In the genomic region with DNA sequence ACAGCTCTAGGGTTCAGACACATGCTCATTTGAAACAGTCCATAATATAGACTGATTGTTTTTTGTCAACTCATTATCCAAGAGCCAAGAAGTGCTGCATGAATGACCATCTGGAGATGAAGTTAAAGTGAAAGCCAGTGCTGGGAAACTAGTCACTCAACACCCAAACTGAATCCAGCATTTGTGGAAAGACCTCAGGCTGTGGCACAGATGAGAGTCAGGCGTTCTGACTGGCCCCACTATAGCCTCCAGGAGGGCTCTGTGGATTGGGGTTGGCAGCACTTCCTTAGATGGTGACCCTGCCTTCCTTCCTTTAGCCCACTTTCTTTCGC, we compare ENCODE assay signal across 11 cellular contexts. TPM values are rescaled to one million over a fixed set of nuclear protein-coding genes. Genes with fewer than 3 reads are reported as not detected.
DNase-seq lines count a peak whose midpoint lies in the region; ATAC-seq and TF ChIP-seq lines count a peak whose summit lies in the region.
"Had no signal": no experiment of that assay in that cellular context is flagged by ENCODE, and none has a peak within 500 bp of the region (broad histone marks: within the 10 kb centered on the region; RNA-seq: fewer than 3 reads in every experiment).

No MANE protein-coding gene starts in this region.

- TF ChIP-seq EP300 in neural cell (conservative IDR thresholded peaks at IDR 0.05; ENCODE audit: poor library complexity, severe bottlenecking) (no peak), tibial nerve (IDR thresholded peaks at IDR 0.05) (no peak)

- no peaks in the 10 kb centered on the region for H3K9me2 ChIP-seq in neural cell (ENCODE audit: insufficient read depth, low read length)

- H3K4me3 Mint-ChIP-seq in CD4-positive, alpha-beta T cell = peak overlapping the region; percentile 89

- peak overlapping the region; percentile 97 for H3K4me2 ChIP-seq in fibroblast of lung (ENCODE audit: extremely low read depth, insufficient read depth, low read length)
- H3K4me2 ChIP-seq in neural cell (ENCODE audit: low read length) = peak overlapping the region; percentile 79
- H3K4me2 ChIP-seq: KMS-11 had no signal

- H3K79me2 ChIP-seq in fibroblast of lung (ENCODE audit: control insufficient read depth, insufficient read depth, low read length) (peaks cover 4% of the 10 kb centered on the region), neural cell (replicated peaks; ENCODE audit: insufficient read depth, low read length) (peaks cover 57% of the 10 kb centered on the region)

- H3K9me3 ChIP-seq in CD4-positive, alpha-beta T cell (ENCODE audit: control insufficient read depth, low read length) = no peaks in the 10 kb centered on the region
- H3K9me3 ChIP-seq in fibroblast of lung (ENCODE audit: control insufficient read depth, insufficient read depth, low read depth, low read length) = no peaks in the 10 kb centered on the region
- no peaks in the 10 kb centered on the region for H3K9me3 ChIP-seq in neural cell (ENCODE audit: low read length)
- H3K9me3 ChIP-seq in tibial nerve = no peaks in the 10 kb centered on the region

- peaks cover 43% of the 10 kb centered on the region for H3K27me3 ChIP-seq in CD4-positive, alpha-beta T cell (ENCODE audit: control insufficient read depth, insufficient read depth, low read length)
- H3K27me3 ChIP-seq in fibroblast of lung (ENCODE audit: control insufficient read depth, insufficient read depth, low read length) (no peaks in the 10 kb centered on the region), neural cell (ENCODE audit: insufficient read depth, low read depth, low read length) (no peaks in the 10 kb centered on the region), tibial nerve (peaks cover 0 to 5% of the 10 kb centered on the region in 2 donors)

- POLR2A ChIA-PET in CD4-positive, alpha-beta T cell (lab: Charles Lee) = no interaction called here

- intact Hi-C loops in CD4-positive, alpha-beta T cell (cut with DNase I, micrococcal nuclease) = no loop called here

- H3K4me3 ChIP-seq in fibroblast of lung (replicated peaks in 1 of 4; ENCODE audit: control extremely low read depth in 1 of 4, insufficient read depth in 1 of 4, low read depth in 3 of 4, low read length in 4 of 4) = peak overlapping the region; percentile 79 to 88 (median 83)
- H3K4me3 ChIP-seq in neural cell (ENCODE audit: low read length) = peak overlapping the region; percentile 90
- no peak overlapping the region for H3K4me3 ChIP-seq in tibial nerve

- TF ChIP-seq POLR2A in tibial nerve (IDR thresholded peaks at IDR 0.05) = no peak

- 68 to 74% methylated on average over 2 of the region's 2 CpGs for WGBS in tibial nerve, 2 donors

- no peaks in the 10 kb centered on the region for H4K20me1 ChIP-seq in fibroblast of lung (ENCODE audit: control insufficient read depth, extremely low read depth, insufficient read depth, low read length)
- no peaks in the 10 kb centered on the region for H4K20me1 ChIP-seq in neural cell (ENCODE audit: insufficient read depth)

- TF ChIP-seq CTCF in CD4-positive, alpha-beta T cell (IDR thresholded peaks at IDR 0.05) = no peak
- TF ChIP-seq CTCF in fibroblast of lung (conservative IDR thresholded peaks at IDR 0.05 in 1 of 2, IDR thresholded peaks at IDR 0.05 in 1 of 2; ENCODE audit: low read depth in 1 of 2, low read length in 2 of 2) (no peak), neural cell (IDR thresholded peaks at IDR 0.05; ENCODE audit: poor library complexity, severe bottlenecking) (no peak), tibial nerve (IDR thresholded peaks at IDR 0.05) (no peak)

- peaks cover 66% of the 10 kb centered on the region for H3K27me3 Mint-ChIP-seq in CD4-positive, alpha-beta T cell

- no peak for DNase-seq in CD4-positive, alpha-beta T cell
- peak; percentile 25 for DNase-seq in OCI-M1 (lab: John Stamatoyannopoulos, UW)
- peak in 1 of 2 donors; percentile 11 for DNase-seq in fibroblast of lung (ENCODE audit: low read depth in 2 of 2)
- DNase-seq in stimulated activated CD4-positive, alpha-beta T cell treated with anti-CD3 and anti-CD28 coated beads, Interleukin-4, amount 100 ng/mL, for 1 hour = no peak
- DNase-seq in mucosa of gallbladder (ENCODE audit: low spot score) = no peak
- DNase-seq in tibial nerve (ENCODE audit: low spot score in 2 of 2) = no peak
- DNase-seq: DMS79 treated with DMSO at 0.1 percent for 48 hours had no signal

- H2AFZ ChIP-seq in fibroblast of lung (ENCODE audit: low read length) (no peak overlapping the region), neural cell (ENCODE audit: low read depth, low read length) (no peak overlapping the region)

- H3K9me3 Mint-ChIP-seq in CD4-positive, alpha-beta T cell = no peaks in the 10 kb centered on the region
- H3K9me3 Mint-ChIP-seq: activated naive CD4-positive, alpha-beta T cell treated with anti-CD3 and anti-CD28 coated beads, Interleukin-2, amount 50 U/mL, for 72 hours had no signal

- ATAC-seq in CD4-positive, alpha-beta T cell (ENCODE audit: poor library complexity) = no peak
- ATAC-seq in HG02870 (IDR thresholded peaks at IDR 0.05; ENCODE audit: unreplicated experiment) = no peak

- H3K4me1 ChIP-seq in fibroblast of lung (ENCODE audit: control insufficient read depth, extremely low read depth, insufficient read depth, low read length) (peaks cover 4% of the 10 kb centered on the region), tibial nerve (peaks cover 0 to 19% (median 9%) of the 10 kb centered on the region in 4 donors)

- no peak for TF ChIP-seq RAD21 in neural cell (conservative IDR thresholded peaks at IDR 0.05)

- no peaks in the 10 kb centered on the region for H3K36me3 ChIP-seq in fibroblast of lung (ENCODE audit: control insufficient read depth, insufficient read depth, low read length)
- H3K36me3 ChIP-seq in neural cell (ENCODE audit: insufficient read depth, low read length) = peaks cover 5% of the 10 kb centered on the region
- peaks cover 0 to 8% (median 0%) of the 10 kb centered on the region in 3 donors for H3K36me3 ChIP-seq in tibial nerve

- CTCF ChIA-PET in CD4-positive, alpha-beta T cell (lab: Charles Lee) = interaction anchor here (1.8 kb wide), 1 partner anchor 8 kb away, joined by 3 read pairs; no protein-coding TSS in a partner anchor

- H3K9ac ChIP-seq in fibroblast of lung (ENCODE audit: insufficient read depth, low read length) (no peak overlapping the region), neural cell (ENCODE audit: low read length) (peak overlapping the region; percentile 99)
- H3K9ac ChIP-seq: KMS-11 had no signal

- peaks cover 27% of the 10 kb centered on the region for H3K4me1 Mint-ChIP-seq in CD4-positive, alpha-beta T cell (ENCODE audit: low read depth)

- peaks cover 3% of the 10 kb centered on the region for H3F3A ChIP-seq in neural cell (ENCODE audit: insufficient read depth, low read length, poor library complexity, severe bottlenecking)

- no peak overlapping the region for H3K27ac Mint-ChIP-seq in CD4-positive, alpha-beta T cell
- H3K27ac Mint-ChIP-seq: activated naive CD4-positive, alpha-beta T cell treated with anti-CD3 and anti-CD28 coated beads, Interleukin-2, amount 50 U/mL, for 72 hours had no signal

- no peaks in the 10 kb centered on the region for H3K36me3 Mint-ChIP-seq in CD4-positive, alpha-beta T cell (ENCODE audit: low read depth)

- no peak overlapping the region for H3K27ac ChIP-seq in CD4-positive, alpha-beta T cell (ENCODE audit: low read depth, low read length)
- H3K27ac ChIP-seq in fibroblast of lung (ENCODE audit: insufficient read depth, low read length) = no peak overlapping the region
- H3K27ac ChIP-seq in neural cell (ENCODE audit: low read length) = peak overlapping the region; percentile 95
- H3K27ac ChIP-seq in tibial nerve = no peak overlapping the region
- H3K27ac ChIP-seq: KMS-11 had no signal

TF ChIP-seq in neural cell, 6 proteins besides CTCF, POLR2A, EP300 and RAD21:
- no peak for TF ChIP-seq MXI1 (conservative IDR thresholded peaks at IDR 0.05; ENCODE audit: poor library complexity, severe bottlenecking)
- TF ChIP-seq EZH2 (IDR thresholded peaks at IDR 0.05; ENCODE audit: borderline replicate concordance, insufficient read depth, low read length, poor library complexity, severe bottlenecking) = no peak
- no peak for TF ChIP-seq POLR2AphosphoS5 (IDR thresholded peaks at IDR 0.05)
- TF ChIP-seq SMC3 (conservative IDR thresholded peaks at IDR 0.05; ENCODE audit: poor library complexity) = no peak
- no peak for TF ChIP-seq TAF1 (IDR thresholded peaks at IDR 0.05; ENCODE audit: low read depth)

RNA-seq across cellular contexts. Expression of gene FEZ1, which starts 2.1 kb away (rescaled TPM):
- total RNA-seq in CD4-positive, alpha-beta T cell = not detected
- total RNA-seq in fibroblast of lung (118 and 126 TPM in 2 replicates), mucosa of gallbladder (23.0 TPM), tibial nerve (100 to 1,000 TPM in 1 of 4 donors, 10 to 100 TPM in 3; 73.8 to 109 (median 90.2) TPM)
- polyA plus RNA-seq in fibroblast of lung (83.3 and 108 TPM in 2 replicates), neural cell (502 and 545 TPM in 2 replicates)
- polyA plus RNA-seq in fibroblast of lung (2012) = 61.2 and 87.9 TPM in 2 replicates
- polyA minus RNA-seq in fibroblast of lung (ENCODE audit: low replicate concordance) (29.5 and 39.9 TPM in 2 replicates), neural cell (313 and 330 TPM in 2 replicates)

Comparison
In these comparisons a context has a peak if more than half of its experiments do, and no peak if none do; other contexts are left out.
1. H3K4me3 ChIP-seq: peak in fibroblast of lung (4 of 4) and neural cell (single experiment); none in tibial nerve (0 of 4).
2. RNA of gene FEZ1, which starts 2.1 kb away (total RNA-seq): 118 to 126 TPM in fibroblast of lung, 73.8 to 109 TPM in tibial nerve and 23.0 TPM in mucosa of gallbladder (single experiment); not detected in CD4-positive, alpha-beta T cell; every median in the first group is over 10 times any median in the second.